17 cellular contexts compared by ENCODE assay signal in genomic region chr12:28340261-28340660, GRCh38.
DNase-seq lines count a peak whose midpoint lies in the region; ATAC-seq and TF ChIP-seq lines count a peak whose summit lies in the region.
"Had no signal": no experiment of that assay in that cellular context is flagged by ENCODE, and none has a peak within 500 bp of the region (broad histone marks: within the 10 kb centered on the region; RNA-seq: fewer than 3 reads in every experiment).

No MANE protein-coding gene starts in this region.

- no peaks in the 10 kb centered on the region for H3K4me1 ChIP-seq in foreskin keratinocyte
- H3K4me1 ChIP-seq: BE2C, HAP-1, pancreas, upper lobe of right lung had no signal

- peak; percentile 3 for DNase-seq in GM10266 (ENCODE audit: extremely low spot score)
- DNase-seq in OCI-M1 (lab: John Stamatoyannopoulos, UW), result peak; percentile 24
- DNase-seq in fibroblast of peridontal ligament (ENCODE audit: extremely low read depth), result peak; percentile 80
- peak; percentile 26 for DNase-seq in non-pigmented ciliary epithelial cell (ENCODE audit: low read depth)
- no peak for DNase-seq in foreskin keratinocyte
- no peak for DNase-seq in retina
- DNase-seq: activated CD4-positive, alpha-beta memory T cell treated with anti-CD3 and anti-CD28 coated beads for 36 hours; activated T-cell treated with anti-CD3 and anti-CD28 coated beads, Interleukin-2, amount 50 U/mL, for 4 hours; BE2C; Calu3; mammary epithelial cell; NCI-H1436 treated with DMSO at 0.1 percent for 48 hours; pancreas; upper lobe of right lung had no signal

- ATAC-seq in foreskin keratinocyte (no peak), HG03439 (IDR thresholded peaks at IDR 0.05; ENCODE audit: unreplicated experiment) (no peak)
- ATAC-seq: upper lobe of right lung had no signal

- no peak for TF ChIP-seq CTCF in GM10266 (IDR thresholded peaks at IDR 0.05; ENCODE audit: control insufficient read depth, insufficient read depth, low read depth, missing control alignments)
- no peak for TF ChIP-seq CTCF in foreskin keratinocyte (conservative IDR thresholded peaks at IDR 0.05)

- no peak overlapping the region for H3K27ac ChIP-seq in foreskin keratinocyte
- H3K27ac ChIP-seq: upper lobe of right lung, VCaP had no signal

- no peaks in the 10 kb centered on the region for H3K27me3 ChIP-seq in foreskin keratinocyte
- H3K27me3 ChIP-seq: BE2C, pancreas, upper lobe of right lung had no signal

Comparison
In these comparisons a context has a peak if more than half of its experiments do, and no peak if none do; other contexts are left out.
1. DNase-seq: peak in GM10266 (single experiment), OCI-M1 (single experiment), fibroblast of peridontal ligament (single experiment) and non-pigmented ciliary epithelial cell (single experiment); none in foreskin keratinocyte (0 of 2) and retina (single experiment).